Comparison of ENCODE assay signal across 11 cellular contexts in the genomic region with DNA sequence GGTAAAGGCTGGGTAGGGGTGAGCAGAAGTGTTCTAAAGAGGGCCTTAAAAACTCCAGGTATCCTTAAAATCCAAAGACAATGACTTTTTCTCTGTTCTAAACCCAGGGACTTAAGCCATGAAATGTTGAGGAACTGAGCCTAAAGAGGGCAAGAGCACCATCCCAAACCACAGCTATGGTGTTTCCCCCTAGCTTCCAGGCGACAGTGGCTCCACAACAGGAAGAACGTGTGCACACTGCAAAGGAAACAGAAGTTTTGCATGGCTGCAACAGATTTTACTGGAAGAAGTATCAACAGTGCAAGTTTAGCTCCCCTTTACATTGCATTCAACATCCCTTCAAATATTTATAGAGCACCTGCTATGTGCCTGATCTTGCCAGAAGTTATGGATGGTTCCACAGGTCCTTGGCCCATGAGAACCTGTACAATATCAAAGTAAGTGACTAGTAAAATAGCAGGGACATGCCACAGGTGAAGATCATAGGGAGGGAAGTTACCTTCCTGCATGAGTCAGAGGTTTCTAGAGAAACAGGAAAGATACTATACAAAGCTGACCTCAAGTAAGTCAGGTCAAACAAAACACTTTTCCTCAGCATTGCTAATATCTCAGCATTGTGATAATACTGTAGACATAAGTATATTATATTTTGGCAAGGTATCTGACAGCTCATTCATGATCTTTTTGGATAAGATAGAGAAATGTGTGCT.
DNase-seq lines count a peak whose midpoint lies in the region; ATAC-seq lines count a peak whose summit lies in the region.
"Had no signal": no experiment of that assay in that cellular context is flagged by ENCODE, and none has a peak within 500 bp of the region (broad histone marks: within the 10 kb centered on the region; RNA-seq: fewer than 3 reads in every experiment).

No MANE protein-coding gene starts in this region.

- no peak overlapping the region for H3K27ac ChIP-seq in effector memory CD4-positive, alpha-beta T cell (ENCODE audit: insufficient read depth, low read length, poor library complexity, severe bottlenecking)

- ATAC-seq in GM18909 (IDR thresholded peaks at IDR 0.05; ENCODE audit: poor library complexity, unreplicated experiment), result peak; percentile 61
- peak; percentile 56 for ATAC-seq in HG03039 (IDR thresholded peaks at IDR 0.05; ENCODE audit: unreplicated experiment)
- ATAC-seq in GM18867 (IDR thresholded peaks at IDR 0.05; ENCODE audit: unreplicated experiment), result no peak

- H3K9me3 ChIP-seq in effector memory CD4-positive, alpha-beta T cell (ENCODE audit: control insufficient read depth, low read length), result no peaks in the 10 kb centered on the region

- H3K27me3 ChIP-seq in effector memory CD4-positive, alpha-beta T cell (replicated peaks; ENCODE audit: control insufficient read depth, insufficient read depth, low read length, poor library complexity, severe bottlenecking), result no peaks in the 10 kb centered on the region

- H3K36me3 ChIP-seq in effector memory CD4-positive, alpha-beta T cell (ENCODE audit: control insufficient read depth, insufficient read depth, low read length), result no peaks in the 10 kb centered on the region

- no peak overlapping the region for H3K4me3 ChIP-seq in effector memory CD4-positive, alpha-beta T cell (ENCODE audit: insufficient read depth, low read depth, low read length, poor library complexity, severe bottlenecking)

- peaks cover 4% of the 10 kb centered on the region for H3K4me1 ChIP-seq in effector memory CD4-positive, alpha-beta T cell (ENCODE audit: control insufficient read depth, insufficient read depth, low read length, poor library complexity, severe bottlenecking)

- peak; percentile 77 for DNase-seq in GDM1 (lab: John Stamatoyannopoulos, UW)
- DNase-seq in UCSD-AML1 (lab: John Stamatoyannopoulos, UW; ENCODE audit: unreplicated experiment), result peak; percentile 30
- no peak for DNase-seq in NCI-H774 (lab: John Stamatoyannopoulos, UW)
- DNase-seq in effector memory CD4-positive, alpha-beta T cell, result no peak
- no peak for DNase-seq in NCI-H510A (lab: John Stamatoyannopoulos, UW)
- DNase-seq: activated CD4-positive, alpha-beta T cell treated with anti-CD3 and anti-CD28 coated beads, Interleukin-2, amount 10 ng/mL, durations not matched to agents 7 days and 5 days; SIG-M5; stimulated activated CD4-positive, alpha-beta T cell treated with anti-CD3 and anti-CD28 coated beads, Interleukin-2, amount 100 ng/mL, for 48 hours had no signal

Comparison
In these comparisons a context has a peak if more than half of its experiments do, and no peak if none do; other contexts are left out.
1. DNase-seq: peak in GDM1 (single experiment) and UCSD-AML1 (single experiment); none in NCI-H774 (single experiment), effector memory CD4-positive, alpha-beta T cell (0 of 3) and NCI-H510A (single experiment).